1 cellular context compared by ENCODE assay signal in the genomic region with DNA sequence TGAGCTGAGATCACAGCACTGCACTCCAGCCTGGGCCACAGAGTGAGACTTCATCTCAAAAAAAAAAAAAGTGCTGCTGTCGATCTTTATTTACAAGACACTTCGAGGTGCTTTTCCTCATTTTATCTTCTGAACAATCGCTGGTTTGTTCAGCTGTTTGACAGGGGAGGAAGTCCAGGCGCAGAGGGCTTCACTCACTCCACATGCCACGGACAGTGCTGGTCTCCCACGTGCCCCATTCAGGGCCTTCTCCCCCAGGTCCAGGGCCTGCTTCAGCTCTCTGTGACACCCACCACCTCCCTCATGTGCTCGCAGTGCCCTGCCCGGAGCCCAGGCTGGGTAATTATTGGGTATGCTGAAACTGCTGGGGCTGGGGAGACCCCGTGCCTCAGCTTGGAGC.
TF ChIP-seq lines count a peak whose summit lies in the region.

No MANE protein-coding gene starts in this region.

TF ChIP-seq in HepG2, 621 proteins besides CTCF, POLR2A, EP300 and RAD21 (continued from another document):
- TF ChIP-seq, protein P1, sequence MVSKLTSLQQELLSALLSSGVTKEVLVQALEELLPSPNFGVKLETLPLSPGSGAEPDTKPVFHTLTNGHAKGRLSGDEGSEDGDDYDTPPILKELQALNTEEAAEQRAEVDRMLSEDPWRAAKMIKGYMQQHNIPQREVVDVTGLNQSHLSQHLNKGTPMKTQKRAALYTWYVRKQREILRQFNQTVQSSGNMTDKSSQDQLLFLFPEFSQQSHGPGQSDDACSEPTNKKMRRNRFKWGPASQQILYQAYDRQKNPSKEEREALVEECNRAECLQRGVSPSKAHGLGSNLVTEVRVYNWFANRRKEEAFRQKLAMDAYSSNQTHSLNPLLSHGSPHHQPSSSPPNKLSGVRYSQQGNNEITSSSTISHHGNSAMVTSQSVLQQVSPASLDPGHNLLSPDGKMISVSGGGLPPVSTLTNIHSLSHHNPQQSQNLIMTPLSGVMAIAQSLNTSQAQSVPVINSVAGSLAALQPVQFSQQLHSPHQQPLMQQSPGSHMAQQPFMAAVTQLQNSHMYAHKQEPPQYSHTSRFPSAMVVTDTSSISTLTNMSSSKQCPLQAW (CRISPR knock-in tag; IDR thresholded peaks at IDR 0.05), result 0 out of 2 replicates have a peak, but pooled peaks have one; percentile 23
- TF ChIP-seq, protein P2, sequence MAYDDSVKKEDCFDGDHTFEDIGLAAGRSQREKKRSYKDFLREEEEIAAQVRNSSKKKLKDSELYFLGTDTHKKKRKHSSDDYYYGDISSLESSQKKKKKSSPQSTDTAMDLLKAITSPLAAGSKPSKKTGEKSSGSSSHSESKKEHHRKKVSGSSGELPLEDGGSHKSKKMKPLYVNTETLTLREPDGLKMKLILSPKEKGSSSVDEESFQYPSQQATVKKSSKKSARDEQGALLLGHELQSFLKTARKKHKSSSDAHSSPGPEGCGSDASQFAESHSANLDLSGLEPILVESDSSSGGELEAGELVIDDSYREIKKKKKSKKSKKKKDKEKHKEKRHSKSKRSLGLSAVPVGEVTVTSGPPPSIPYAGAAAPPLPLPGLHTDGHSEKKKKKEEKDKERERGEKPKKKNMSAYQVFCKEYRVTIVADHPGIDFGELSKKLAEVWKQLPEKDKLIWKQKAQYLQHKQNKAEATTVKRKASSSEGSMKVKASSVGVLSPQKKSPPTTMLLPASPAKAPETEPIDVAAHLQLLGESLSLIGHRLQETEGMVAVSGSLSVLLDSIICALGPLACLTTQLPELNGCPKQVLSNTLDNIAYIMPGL (CRISPR knock-in tag; IDR thresholded peaks at IDR 0.05; ENCODE audit: borderline replicate concordance in 1 of 2, low read depth in 1 of 2), result peak; percentile 31 to 37; a peak in 1 of 4 replicates
- TF ChIP-seq ASH2L (IDR thresholded peaks at IDR 0.05; ENCODE audit: insufficient read length, low read depth, low read length), result peak; percentile 32
- TF ChIP-seq, protein P3, sequence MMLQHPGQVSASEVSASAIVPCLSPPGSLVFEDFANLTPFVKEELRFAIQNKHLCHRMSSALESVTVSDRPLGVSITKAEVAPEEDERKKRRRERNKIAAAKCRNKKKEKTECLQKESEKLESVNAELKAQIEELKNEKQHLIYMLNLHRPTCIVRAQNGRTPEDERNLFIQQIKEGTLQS (CRISPR knock-in tag; IDR thresholded peaks at IDR 0.05), result no peak
- 0 out of 2 replicates have a peak, but pooled peaks have one; percentile 38 for TF ChIP-seq DPF2 (CRISPR knock-in tag; IDR thresholded peaks at IDR 0.05; ENCODE audit: borderline replicate concordance, low read depth)
- peak; percentile 37; the same call in 1 of the 2 replicates for TF ChIP-seq TCF7 (IDR thresholded peaks at IDR 0.05; ENCODE audit: low read depth)
- TF ChIP-seq ZNF263 (CRISPR knock-in tag; IDR thresholded peaks at IDR 0.05), result 0 out of 2 replicates have a peak, but pooled peaks have one; percentile 21
- TF ChIP-seq U2AF1 (optimal IDR thresholded peaks at IDR 0.05; ENCODE audit: low read depth, low read length), result no peak
- no peak for TF ChIP-seq ZMYM2 (CRISPR knock-in tag; IDR thresholded peaks at IDR 0.05)
- peak; percentile 38; the same call in 1 of the 2 replicates for TF ChIP-seq HMG20A (CRISPR knock-in tag; IDR thresholded peaks at IDR 0.05; ENCODE audit: borderline replicate concordance)
- no peak for TF ChIP-seq RFX3 (CRISPR knock-in tag; IDR thresholded peaks at IDR 0.05)
- TF ChIP-seq ZNF614 (CRISPR knock-in tag; IDR thresholded peaks at IDR 0.05; ENCODE audit: borderline replicate concordance), result no peak
- peak; percentile 18 for TF ChIP-seq XRCC5 (optimal IDR thresholded peaks at IDR 0.05; ENCODE audit: low read length)
- TF ChIP-seq TRIM24 (CRISPR knock-in tag; IDR thresholded peaks at IDR 0.05), result no peak
- no peak for TF ChIP-seq HMG20B (CRISPR knock-in tag; conservative IDR thresholded peaks at IDR 0.05)
- TF ChIP-seq, protein P4, sequence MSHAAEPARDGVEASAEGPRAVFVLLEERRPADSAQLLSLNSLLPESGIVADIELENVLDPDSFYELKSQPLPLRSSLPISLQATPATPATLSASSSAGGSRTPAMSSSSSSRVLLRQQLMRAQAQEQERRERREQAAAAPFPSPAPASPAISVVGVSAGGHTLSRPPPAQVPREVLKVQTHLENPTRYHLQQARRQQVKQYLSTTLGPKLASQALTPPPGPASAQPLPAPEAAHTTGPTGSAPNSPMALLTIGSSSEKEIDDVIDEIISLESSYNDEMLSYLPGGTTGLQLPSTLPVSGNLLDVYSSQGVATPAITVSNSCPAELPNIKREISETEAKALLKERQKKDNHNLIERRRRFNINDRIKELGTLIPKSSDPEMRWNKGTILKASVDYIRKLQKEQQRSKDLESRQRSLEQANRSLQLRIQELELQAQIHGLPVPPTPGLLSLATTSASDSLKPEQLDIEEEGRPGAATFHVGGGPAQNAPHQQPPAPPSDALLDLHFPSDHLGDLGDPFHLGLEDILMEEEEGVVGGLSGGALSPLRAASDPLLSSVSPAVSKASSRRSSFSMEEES (CRISPR knock-in tag; IDR thresholded peaks at IDR 0.05), result peak; percentile 52; the same call in 1 of the 2 replicates
- TF ChIP-seq NCOR1 (IDR thresholded peaks at IDR 0.05; ENCODE audit: borderline replicate concordance, low read length), result peak; percentile 19; the same call in 1 of the 2 replicates
- TF ChIP-seq, protein P5, sequence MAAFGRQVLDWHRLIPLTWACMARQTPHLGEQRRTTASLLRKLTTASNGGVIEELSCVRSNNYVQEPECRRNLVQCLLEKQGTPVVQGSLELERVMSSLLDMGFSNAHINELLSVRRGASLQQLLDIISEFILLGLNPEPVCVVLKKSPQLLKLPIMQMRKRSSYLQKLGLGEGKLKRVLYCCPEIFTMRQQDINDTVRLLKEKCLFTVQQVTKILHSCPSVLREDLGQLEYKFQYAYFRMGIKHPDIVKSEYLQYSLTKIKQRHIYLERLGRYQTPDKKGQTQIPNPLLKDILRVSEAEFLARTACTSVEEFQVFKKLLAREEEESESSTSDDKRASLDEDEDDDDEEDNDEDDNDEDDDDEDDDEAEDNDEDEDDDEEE (CRISPR knock-in tag; IDR thresholded peaks at IDR 0.05), result 0 out of 2 replicates have a peak, but pooled peaks have one; percentile 47
- TF ChIP-seq, protein P6, sequence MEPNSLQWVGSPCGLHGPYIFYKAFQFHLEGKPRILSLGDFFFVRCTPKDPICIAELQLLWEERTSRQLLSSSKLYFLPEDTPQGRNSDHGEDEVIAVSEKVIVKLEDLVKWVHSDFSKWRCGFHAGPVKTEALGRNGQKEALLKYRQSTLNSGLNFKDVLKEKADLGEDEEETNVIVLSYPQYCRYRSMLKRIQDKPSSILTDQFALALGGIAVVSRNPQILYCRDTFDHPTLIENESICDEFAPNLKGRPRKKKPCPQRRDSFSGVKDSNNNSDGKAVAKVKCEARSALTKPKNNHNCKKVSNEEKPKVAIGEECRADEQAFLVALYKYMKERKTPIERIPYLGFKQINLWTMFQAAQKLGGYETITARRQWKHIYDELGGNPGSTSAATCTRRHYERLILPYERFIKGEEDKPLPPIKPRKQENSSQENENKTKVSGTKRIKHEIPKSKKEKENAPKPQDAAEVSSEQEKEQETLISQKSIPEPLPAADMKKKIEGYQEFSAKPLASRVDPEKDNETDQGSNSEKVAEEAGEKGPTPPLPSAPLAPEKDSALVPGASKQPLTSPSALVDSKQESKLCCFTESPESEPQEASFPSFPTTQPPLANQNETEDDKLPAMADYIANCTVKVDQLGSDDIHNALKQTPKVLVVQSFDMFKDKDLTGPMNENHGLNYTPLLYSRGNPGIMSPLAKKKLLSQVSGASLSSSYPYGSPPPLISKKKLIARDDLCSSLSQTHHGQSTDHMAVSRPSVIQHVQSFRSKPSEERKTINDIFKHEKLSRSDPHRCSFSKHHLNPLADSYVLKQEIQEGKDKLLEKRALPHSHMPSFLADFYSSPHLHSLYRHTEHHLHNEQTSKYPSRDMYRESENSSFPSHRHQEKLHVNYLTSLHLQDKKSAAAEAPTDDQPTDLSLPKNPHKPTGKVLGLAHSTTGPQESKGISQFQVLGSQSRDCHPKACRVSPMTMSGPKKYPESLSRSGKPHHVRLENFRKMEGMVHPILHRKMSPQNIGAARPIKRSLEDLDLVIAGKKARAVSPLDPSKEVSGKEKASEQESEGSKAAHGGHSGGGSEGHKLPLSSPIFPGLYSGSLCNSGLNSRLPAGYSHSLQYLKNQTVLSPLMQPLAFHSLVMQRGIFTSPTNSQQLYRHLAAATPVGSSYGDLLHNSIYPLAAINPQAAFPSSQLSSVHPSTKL (CRISPR knock-in tag; IDR thresholded peaks at IDR 0.05), result peak; percentile 78
- TF ChIP-seq SSRP1 (CRISPR knock-in tag; IDR thresholded peaks at IDR 0.05), result peak; percentile 71; the same call in 1 of the 2 replicates
- no peak for TF ChIP-seq YEATS2 (CRISPR knock-in tag; IDR thresholded peaks at IDR 0.05; ENCODE audit: borderline replicate concordance)
- TF ChIP-seq MXD4 (CRISPR knock-in tag; IDR thresholded peaks at IDR 0.05), result no peak
- no peak for TF ChIP-seq ETV6 (CRISPR knock-in tag; conservative IDR thresholded peaks at IDR 0.05)
- TF ChIP-seq, protein P7, sequence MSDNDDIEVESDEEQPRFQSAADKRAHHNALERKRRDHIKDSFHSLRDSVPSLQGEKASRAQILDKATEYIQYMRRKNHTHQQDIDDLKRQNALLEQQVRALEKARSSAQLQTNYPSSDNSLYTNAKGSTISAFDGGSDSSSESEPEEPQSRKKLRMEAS (IDR thresholded peaks at IDR 0.05), result peak; percentile 96
- TF ChIP-seq FIP1L1 (IDR thresholded peaks at IDR 0.05; ENCODE audit: borderline replicate concordance, insufficient read depth, low read depth, low read length), result no peak
- TF ChIP-seq, protein P8, sequence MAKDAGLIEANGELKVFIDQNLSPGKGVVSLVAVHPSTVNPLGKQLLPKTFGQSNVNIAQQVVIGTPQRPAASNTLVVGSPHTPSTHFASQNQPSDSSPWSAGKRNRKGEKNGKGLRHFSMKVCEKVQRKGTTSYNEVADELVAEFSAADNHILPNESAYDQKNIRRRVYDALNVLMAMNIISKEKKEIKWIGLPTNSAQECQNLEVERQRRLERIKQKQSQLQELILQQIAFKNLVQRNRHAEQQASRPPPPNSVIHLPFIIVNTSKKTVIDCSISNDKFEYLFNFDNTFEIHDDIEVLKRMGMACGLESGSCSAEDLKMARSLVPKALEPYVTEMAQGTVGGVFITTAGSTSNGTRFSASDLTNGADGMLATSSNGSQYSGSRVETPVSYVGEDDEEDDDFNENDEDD (CRISPR knock-in tag; IDR thresholded peaks at IDR 0.05; ENCODE audit: borderline replicate concordance), result peak; percentile 57; the same call in 1 of the 2 replicates
- TF ChIP-seq ZNF749 (CRISPR knock-in tag; IDR thresholded peaks at IDR 0.05; ENCODE audit: borderline replicate concordance), result 0 out of 2 replicates have a peak, but pooled peaks have one; percentile 57
- TF ChIP-seq NFIC (IDR thresholded peaks at IDR 0.05; ENCODE audit: low read length), result 0 out of 2 replicates have a peak, but pooled peaks have one; percentile 42
- peak; percentile 53; the same call in 1 of the 2 replicates for TF ChIP-seq ZFP36L1 (CRISPR knock-in tag; IDR thresholded peaks at IDR 0.05)
